In genomic region chr11:19922689-19923035, GRCh38 we compare ENCODE assay signal across 22 cellular contexts.
A peak's percentile ranks its signal among the peaks of the same experiment; 100 is the strongest.
DNase-seq lines count a peak whose midpoint lies in the region; ATAC-seq and TF ChIP-seq lines count a peak whose summit lies in the region.
"Had no signal": no experiment of that assay in that cellular context is flagged by ENCODE, and none has a peak within 500 bp of the region (broad histone marks: within the 10 kb centered on the region; RNA-seq: fewer than 3 reads in every experiment).

No MANE protein-coding gene starts in this region.

- 0 out of 2 replicates have a peak, but pooled peaks cover 6% of the 10 kb centered on the region for H3K79me2 ChIP-seq in PC-9 (ENCODE audit: low read depth)

- H3K36me3 ChIP-seq in PC-9 (ENCODE audit: low read depth) (no peaks in the 10 kb centered on the region), thoracic aorta (peaks cover 4% of the 10 kb centered on the region)

- no peaks in the 10 kb centered on the region for H3K27me3 Mint-ChIP-seq in chondrocyte (ENCODE audit: low read depth)

- H3F3A ChIP-seq in PC-9 (ENCODE audit: insufficient read depth, low read depth): peaks cover 37% of the 10 kb centered on the region

- no peaks in the 10 kb centered on the region for H4K20me1 ChIP-seq in PC-9 (ENCODE audit: insufficient read depth)

- H3K9me3 ChIP-seq in PC-9 (ENCODE audit: insufficient read depth, low read depth) (no peaks in the 10 kb centered on the region), thoracic aorta (no peaks in the 10 kb centered on the region)

- H3K4me1 ChIP-seq in PC-9 (replicated peaks; ENCODE audit: insufficient read depth): peaks cover 62% of the 10 kb centered on the region
- H3K4me1 ChIP-seq in thoracic aorta (ENCODE audit: control insufficient read depth in 1 of 2, low read depth in 2 of 2): peaks cover 63 to 93% of the 10 kb centered on the region in 2 donors

- BruUV-seq in PC-9 (replicated peaks; lab: Mats Ljungman, UMichigan): no TSS peak

- TF ChIP-seq CTCF in PC-9 (conservative IDR thresholded peaks at IDR 0.05): no peak
- no peak for TF ChIP-seq CTCF in chondrocyte (IDR thresholded peaks at IDR 0.05)
- TF ChIP-seq CTCF in thoracic aorta (IDR thresholded peaks at IDR 0.05): no peak

- CTCF ChIA-PET in PC-9 (lab: Charles Lee): interaction anchor here (0.9 kb wide), 1 partner anchor 603 kb away, joined by 3 read pairs; no protein-coding TSS in a partner anchor

- no peak overlapping the region for H3K4me3 ChIP-seq in PC-9
- H3K4me3 ChIP-seq in thoracic aorta: no peak overlapping the region
- H3K4me3 ChIP-seq: GM12878, GM23338 had no signal

- peak overlapping the region; percentile 55 for H3K27ac Mint-ChIP-seq in chondrocyte (ENCODE audit: unreplicated experiment)

- ATAC-seq in thoracic aorta (ENCODE audit: insufficient number of reproducible peaks, low FRiP score, low read depth): no peak
- ATAC-seq: GM12878 had no signal

- DNase-seq in ELR (ENCODE audit: low read depth) (peak; percentile 49), PC-9 (peak in 1 of 2 experiments; percentile 81), chondrocyte (ENCODE audit: low spot score) (no peak), thoracic aorta (ENCODE audit: low spot score) (no peak), NCI-H1105 treated with DMSO at 0.1 percent for 48 hours (lab: John Stamatoyannopoulos, UW) (no peak), mucosa of gallbladder (ENCODE audit: low spot score) (no peak), NCI-H524 treated with DMSO at 0.1 percent for 48 hours (lab: John Stamatoyannopoulos, UW) (no peak)
- DNase-seq: ACHN, COR-L47, DMS 273 treated with DMSO at 0.1 percent for 48 hours, HCEC 1CT, KBM-7, NCI-H187, NCI-H2107, NCI-H510A, NCI-H774, OCI-M1, RPMI8226, SHP77 treated with DMSO at 0.1 percent for 48 hours had no signal

- H2AFZ ChIP-seq in PC-9: no peak overlapping the region; the same call in 1 of the 2 replicates
- H2AFZ ChIP-seq: GM23338 had no signal

- H3K27ac ChIP-seq in PC-9: peak overlapping the region; percentile 66
- H3K27ac ChIP-seq in thoracic aorta: peak overlapping the region; percentile 55 to 68

- POLR2A ChIA-PET in PC-9 (lab: Charles Lee; ENCODE audit: unreplicated experiment): interaction anchor here (0.6 kb wide), 1 partner anchor 15 kb away, joined by 5 read pairs; no protein-coding TSS in a partner anchor

- H3K36me3 Mint-ChIP-seq in chondrocyte (ENCODE audit: low read depth): peaks cover 2% of the 10 kb centered on the region
- H3K36me3 Mint-ChIP-seq: CD14-positive monocyte had no signal

- H3K4me3 Mint-ChIP-seq in chondrocyte (ENCODE audit: unreplicated experiment): no peak overlapping the region
- H3K4me3 Mint-ChIP-seq: CD14-positive monocyte, GM23338 had no signal

- H3K9me3 Mint-ChIP-seq in chondrocyte (ENCODE audit: low read depth): peaks cover 5% of the 10 kb centered on the region
- H3K9me3 Mint-ChIP-seq: GM23338 had no signal

- H3K4me1 Mint-ChIP-seq in chondrocyte (ENCODE audit: low read depth): peaks cover 83% of the 10 kb centered on the region
- H3K4me1 Mint-ChIP-seq: CD14-positive monocyte had no signal

- H3K27me3 ChIP-seq in PC-9 (ENCODE audit: insufficient read depth, low read depth) (no peaks in the 10 kb centered on the region), thoracic aorta (replicated peaks; ENCODE audit: insufficient read depth) (no peaks in the 10 kb centered on the region)

- peak overlapping the region; percentile 11 for H3K4me2 ChIP-seq in PC-9
- H3K4me2 ChIP-seq: GM23338 had no signal

- no peaks in the 10 kb centered on the region for H3K9me2 ChIP-seq in PC-9 (ENCODE audit: insufficient read depth)

- intact Hi-C loops in PC-9 (cut with micrococcal nuclease; ENCODE audit: unreplicated experiment): no loop called here
